Comparison of ENCODE assay signal across 1 cellular context in the genomic region with DNA sequence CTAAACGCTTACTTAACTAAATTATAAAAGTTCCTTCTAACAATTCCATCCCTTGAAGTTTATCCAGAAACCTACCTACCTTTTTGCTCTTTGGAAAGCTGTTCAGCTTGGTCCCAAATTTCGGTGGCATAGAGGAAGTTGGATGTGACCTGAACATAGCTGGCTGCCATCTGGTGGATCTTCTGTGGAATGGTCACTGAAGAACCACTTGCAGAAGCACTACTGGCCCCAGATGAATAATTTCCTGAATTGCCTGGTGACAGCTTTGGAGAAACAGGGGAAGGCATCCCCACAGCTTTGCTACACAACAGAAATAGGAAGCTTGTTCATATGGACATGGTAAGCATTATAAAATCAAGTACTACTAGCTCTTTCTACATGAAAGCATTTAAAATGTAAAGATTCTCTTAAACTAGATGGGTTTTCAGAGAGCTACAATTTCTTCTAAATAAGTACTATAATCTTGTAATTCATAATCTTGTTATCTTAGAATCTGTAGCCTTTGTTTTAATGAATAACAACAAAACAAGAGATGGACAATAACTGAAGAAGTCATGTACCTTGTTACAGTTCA.
A peak's percentile ranks its signal among the peaks of the same experiment; 100 is the strongest.
TF ChIP-seq lines count a peak whose summit lies in the region.

No MANE protein-coding gene starts in this region.

TF ChIP-seq in endothelial cell of umbilical vein, 7 proteins besides CTCF, POLR2A, EP300 and RAD21:
- peak; percentile 40 for TF ChIP-seq POLR2AphosphoS5 (IDR thresholded peaks at IDR 0.05; ENCODE audit: insufficient read depth, low read depth, low read length)
- TF ChIP-seq JUN (IDR thresholded peaks at IDR 0.05; ENCODE audit: borderline replicate concordance, insufficient read depth, insufficient read length, low read depth) = no peak
